ENCODE assay signal across 18 cellular contexts in the genomic region with DNA sequence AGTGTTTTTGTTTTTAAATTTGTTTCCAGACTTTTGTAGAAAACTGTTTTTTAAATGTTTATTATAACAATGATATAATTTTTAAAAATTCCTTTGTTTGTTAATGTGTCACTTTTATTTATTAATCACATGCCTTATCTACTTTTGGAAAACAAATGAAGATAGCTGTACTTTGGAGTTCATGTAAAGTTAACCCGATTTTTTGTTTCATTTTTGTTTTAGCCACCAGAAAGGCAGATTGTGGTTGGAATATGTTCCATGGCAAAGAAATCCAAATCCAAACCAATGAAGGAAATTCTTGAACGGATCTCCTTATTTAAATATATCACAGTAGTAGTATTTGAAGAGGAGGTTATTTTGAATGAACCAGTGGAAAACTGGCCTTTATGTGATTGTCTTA. TPM values are rescaled to one million over a fixed set of nuclear protein-coding genes. Genes with fewer than 3 reads are reported as not detected.
DNase-seq lines count a peak whose midpoint lies in the region; ATAC-seq and TF ChIP-seq lines count a peak whose summit lies in the region.
"Had no signal": no experiment of that assay in that cellular context is flagged by ENCODE, and none has a peak within 500 bp of the region (broad histone marks: within the 10 kb centered on the region; RNA-seq: fewer than 3 reads in every experiment).

No MANE protein-coding gene starts in this region.

- no peaks in the 10 kb centered on the region; the same call in none of the 2 replicates for H3K27me3 Mint-ChIP-seq in HFFc6 (ENCODE audit: insufficient read depth)

- DNase-seq in HFFc6 (no peak), coronary artery (ENCODE audit: low spot score) (no peak), left lobe of liver (ENCODE audit: low spot score) (no peak), A172 (ENCODE audit: low spot score) (no peak), vagina (ENCODE audit: extremely low spot score in 2 of 2) (no peak)
- DNase-seq in activated T-cell treated with anti-CD3 and anti-CD28 coated beads, Interleukin-2, amount 50 U/mL, for 1 hour, result no peak
- DNase-seq: AML-193, DMS53, GF-D8, Karpas-422, NCI-H1694 treated with DMSO at 0.1 percent for 48 hours, NCI-H2081 treated with DMSO at 0.1 percent for 48 hours, NCI-H446 treated with DMSO at 0.1 percent for 48 hours, NCI-H526 treated with DMSO at 0.1 percent for 48 hours had no signal

- no peaks in the 10 kb centered on the region for H3K27me3 ChIP-seq in vagina
- H3K27me3 ChIP-seq: SJSA1 had no signal

- no peaks in the 10 kb centered on the region for H3K36me3 ChIP-seq in vagina

- peaks cover 5% of the 10 kb centered on the region; the same call in 1 of the 2 replicates for H3K4me1 Mint-ChIP-seq in HFFc6 (ENCODE audit: low read depth)

- TF ChIP-seq POLR2A in vagina (IDR thresholded peaks at IDR 0.05), result no peak

- H3K9me3 ChIP-seq in vagina, result no peaks in the 10 kb centered on the region
- H3K9me3 ChIP-seq: SJSA1 had no signal

- peak overlapping the region; percentile 2; the same call in 1 of the 2 replicates for H3K27ac Mint-ChIP-seq in HFFc6

- H3K9me3 Mint-ChIP-seq in HFFc6, result no peaks in the 10 kb centered on the region

- intact Hi-C loops in vagina (cut with DNase I), result no loop called here

- TF ChIP-seq CTCF in HFFc6 (IDR thresholded peaks at IDR 0.05) (no peak), coronary artery (IDR thresholded peaks at IDR 0.05) (no peak), vagina (IDR thresholded peaks at IDR 0.05) (no peak)

- no peaks in the 10 kb centered on the region for H3K4me1 ChIP-seq in vagina
- H3K4me1 ChIP-seq: SJSA1 had no signal

- H3K36me3 Mint-ChIP-seq in HFFc6 (ENCODE audit: low read depth), result peaks cover 6% of the 10 kb centered on the region; the same call in 1 of the 2 replicates

- ATAC-seq in left lobe of liver, result peak; percentile 60
- ATAC-seq in GM19452 (IDR thresholded peaks at IDR 0.05; ENCODE audit: unreplicated experiment), result no peak
- ATAC-seq: Right ventricle myocardium inferior had no signal

- no peak overlapping the region for H3K27ac ChIP-seq in coronary artery
- H3K27ac ChIP-seq in vagina, result no peak overlapping the region
- H3K27ac ChIP-seq: C4-2B, SJSA1 had no signal

- H3K4me3 Mint-ChIP-seq in HFFc6, result no peak overlapping the region

- H3K4me3 ChIP-seq in coronary artery (peak overlapping the region; percentile 26), vagina (no peak overlapping the region)
- H3K4me3 ChIP-seq: SJSA1 had no signal

RNA-seq across cellular contexts. Expression of a gene that starts 13.1 kb away (rescaled TPM):
- total RNA-seq in HFFc6 (2021; fragmentation: NEBNext Ultra II Directional; extraction: Animal tissue kit (Norgen Biotek cat#: 25700)), result 10 to 100 TPM; 54.9 to 75.2 (median 61.2) TPM
- total RNA-seq in left lobe of liver (24.0 TPM), vagina (24.6 TPM)
- total RNA-seq in A172 (2014; rRNA removed; shearing (Covaris generic)), result 68.0 and 74.1 TPM in 2 replicates

RNA-seq across cellular contexts. Expression of a gene that starts 13.3 kb away (rescaled TPM):
- 1 to 10 TPM; 5.6 to 8.0 (median 6.1) TPM for total RNA-seq in HFFc6 (2021; fragmentation: NEBNext Ultra II Directional; extraction: Animal tissue kit (Norgen Biotek cat#: 25700))
- total RNA-seq in left lobe of liver (6.4 TPM), vagina (5.4 TPM)
- total RNA-seq in A172 (2014; rRNA removed; shearing (Covaris generic)), result 4.9 and 8.4 TPM in 2 replicates
